Comparison of ENCODE assay signal across 24 cellular contexts in the genomic region with DNA sequence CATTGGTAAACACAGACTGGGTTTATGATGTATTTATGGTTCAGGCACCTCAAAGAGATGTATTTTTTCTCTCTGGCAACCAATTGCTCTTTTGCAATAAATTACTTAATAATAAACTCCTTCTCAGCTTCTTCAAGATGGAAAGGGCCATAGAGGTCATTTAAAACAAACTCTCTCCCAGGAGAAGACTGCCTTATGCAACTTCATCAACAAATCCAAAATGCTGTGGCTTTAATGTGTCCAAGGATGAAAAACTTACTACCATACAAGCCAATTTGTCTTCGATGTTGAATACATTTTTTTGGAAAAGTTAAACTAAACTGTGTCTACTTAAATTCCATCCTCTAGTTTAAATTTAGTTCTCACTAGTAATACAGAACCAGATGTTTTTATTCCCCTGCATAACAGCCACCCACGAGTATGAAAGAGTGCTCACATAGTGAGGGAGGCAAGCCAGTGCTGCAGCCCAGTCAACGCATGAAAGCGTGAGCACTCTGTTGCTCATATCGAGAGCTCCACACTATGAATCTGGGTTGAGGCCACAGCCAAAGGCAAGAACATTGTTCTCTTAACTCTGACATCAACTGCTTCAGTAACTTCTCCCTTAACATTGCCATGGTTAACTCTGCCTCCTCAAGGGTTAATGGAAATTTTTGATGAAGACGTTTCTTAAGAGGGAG.
"Had no signal": no experiment of that assay in that cellular context is flagged by ENCODE, and none has a peak within 500 bp of the region (broad histone marks: within the 10 kb centered on the region; RNA-seq: fewer than 3 reads in every experiment).

No MANE protein-coding gene starts in this region.

- DNase-seq: activated CD4-positive, alpha-beta T cell treated with anti-CD3 and anti-CD28 coated beads for 36 hours; activated CD4-positive, CD25-positive, alpha-beta regulatory T cell; activated CD8-positive, alpha-beta memory T cell treated with anti-CD3 and anti-CD28 coated beads, Interleukin-2, amount 10 ng/mL, durations not matched to agents 7 days and 5 days; activated CD8-positive, alpha-beta T cell treated with anti-CD3 and anti-CD28 coated beads, Interleukin-2, amount 10 ng/mL, durations not matched to agents 7 days and 5 days; activated naive CD4-positive, alpha-beta T cell; activated T-cell treated with anti-CD3 and anti-CD28 coated beads, Interleukin-2, amount 50 U/mL, for 48 hours; cerebellar nuclear complex; effector memory CD8-positive, alpha-beta T cell; hippocampal formation; lower lobe of right lung; mesenchymal stem cell; ovary; retina; spleen; stimulated activated naive CD4-positive, alpha-beta T cell treated with Interleukin-2 at 50 U/mL for 16 hours; T-cell; trophoblast cell had no signal

- H3K4me3 ChIP-seq: coronary artery, gastroesophageal sphincter, lower lobe of right lung, ovary, prostate gland, spleen, thoracic aorta, uterus had no signal

- ATAC-seq: activated CD4-positive, alpha-beta T cell treated with anti-CD3 and anti-CD28 coated beads for 36 hours; activated CD8-positive, alpha-beta memory T cell treated with anti-CD3 and anti-CD28 coated beads, Interleukin-2, amount 10 ng/mL, durations not matched to agents 7 days and 5 days; activated CD8-positive, alpha-beta T cell treated with anti-CD3 and anti-CD28 coated beads, Interleukin-2, amount 10 ng/mL, durations not matched to agents 7 days and 5 days; activated naive CD4-positive, alpha-beta T cell treated with anti-CD3 and anti-CD28 coated beads, Interleukin-2, amount 50 U/mL, for 72 hours; effector memory CD8-positive, alpha-beta T cell; gastroesophageal sphincter; lower lobe of right lung; natural killer cell treated with Interleukin-12 subunit alpha and Interleukin-12 subunit beta and Interleukin-15 and Interleukin-18, amount 100 ng/mL, for 72 hours; T-cell had no signal
